Comparison of ENCODE assay signal across 1 cellular context in the genomic region with DNA sequence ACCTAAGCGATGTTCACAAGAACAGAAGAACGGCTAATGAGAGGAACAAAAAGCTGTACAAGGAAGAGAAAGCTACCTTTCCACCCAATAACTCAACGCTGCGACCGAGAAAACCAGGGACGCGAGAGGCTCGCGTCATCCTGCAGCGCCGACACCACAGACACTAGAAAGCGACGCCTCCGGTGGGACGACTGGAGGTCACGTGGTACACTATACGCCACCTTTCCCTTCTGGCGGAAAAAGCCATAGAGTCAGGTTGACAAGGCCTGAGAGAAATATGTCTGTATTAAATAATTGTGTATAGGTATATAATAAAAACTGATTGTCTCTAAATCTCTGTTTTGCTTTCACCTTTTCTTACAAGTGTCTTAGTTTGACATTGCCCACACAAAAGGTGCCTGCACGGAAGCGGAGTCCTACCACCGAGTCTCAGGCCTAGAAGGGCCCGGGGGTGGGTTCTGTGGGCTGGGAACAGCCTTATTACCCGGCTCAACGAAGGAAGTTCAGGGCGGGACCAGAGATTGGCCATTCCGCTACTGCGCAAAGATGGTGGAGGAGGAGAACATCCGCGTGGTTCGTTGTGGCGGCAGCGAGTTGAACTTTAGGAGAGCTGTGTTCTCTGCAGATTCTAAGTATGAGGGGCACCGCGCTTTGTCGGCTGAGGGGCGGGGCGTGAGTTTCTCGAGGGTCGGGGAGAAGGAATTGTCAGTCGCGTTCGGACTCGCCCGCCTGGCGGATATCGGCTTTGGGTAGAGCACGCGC.
A peak's percentile ranks its signal among the peaks of the same experiment; 100 is the strongest.
TF ChIP-seq lines count a peak whose summit lies in the region.

Gene WDR75 (plus strand): TSS at position 528 of the 762 bp plus-strand sequence. CDS start 19 bp downstream, at position 547.

TF ChIP-seq in HepG2, 621 proteins besides CTCF, POLR2A, EP300 and RAD21 (continued from another document and continues in another):
- peak; percentile 70; the same call in 1 of the 2 replicates for TF ChIP-seq THRA (CRISPR knock-in tag; IDR thresholded peaks at IDR 0.05; ENCODE audit: borderline replicate concordance)
- TF ChIP-seq SNAPC5 (CRISPR knock-in tag; IDR thresholded peaks at IDR 0.05; ENCODE audit: borderline replicate concordance), result peak; percentile 77; the same call in 1 of the 2 replicates
- no peak for TF ChIP-seq SOX6 (IDR thresholded peaks at IDR 0.05)
- TF ChIP-seq SOX6 (CRISPR knock-in tag; IDR thresholded peaks at IDR 0.05), result peak; percentile 65
- TF ChIP-seq ZNF709 (CRISPR knock-in tag; IDR thresholded peaks at IDR 0.05), result peak; percentile 97
- peak; percentile 49 for TF ChIP-seq ZNF510 (CRISPR knock-in tag; IDR thresholded peaks at IDR 0.05; ENCODE audit: low read depth)
- no peak; the same call in 1 of the 2 replicates for TF ChIP-seq NR2F2 (IDR thresholded peaks at IDR 0.05; ENCODE audit: borderline replicate concordance, low read depth)
- TF ChIP-seq ZFP36L1 (CRISPR knock-in tag; IDR thresholded peaks at IDR 0.05), result no peak
- peak; percentile 90; the same call in 1 of the 2 replicates for TF ChIP-seq ZNF704 (CRISPR knock-in tag; IDR thresholded peaks at IDR 0.05; ENCODE audit: borderline replicate concordance)
- TF ChIP-seq ZNF501 (CRISPR knock-in tag; IDR thresholded peaks at IDR 0.05), result peak; percentile 96
- no peak for TF ChIP-seq TAF15 (IDR thresholded peaks at IDR 0.05; ENCODE audit: low read depth, low read length, poor library complexity, severe bottlenecking)
- TF ChIP-seq ZNF75D (CRISPR knock-in tag; IDR thresholded peaks at IDR 0.05; ENCODE audit: borderline replicate concordance), result no peak
- peak; percentile 56; the same call in 1 of the 2 replicates for TF ChIP-seq ZNF619 (CRISPR knock-in tag; IDR thresholded peaks at IDR 0.05)
- TF ChIP-seq, protein P1, sequence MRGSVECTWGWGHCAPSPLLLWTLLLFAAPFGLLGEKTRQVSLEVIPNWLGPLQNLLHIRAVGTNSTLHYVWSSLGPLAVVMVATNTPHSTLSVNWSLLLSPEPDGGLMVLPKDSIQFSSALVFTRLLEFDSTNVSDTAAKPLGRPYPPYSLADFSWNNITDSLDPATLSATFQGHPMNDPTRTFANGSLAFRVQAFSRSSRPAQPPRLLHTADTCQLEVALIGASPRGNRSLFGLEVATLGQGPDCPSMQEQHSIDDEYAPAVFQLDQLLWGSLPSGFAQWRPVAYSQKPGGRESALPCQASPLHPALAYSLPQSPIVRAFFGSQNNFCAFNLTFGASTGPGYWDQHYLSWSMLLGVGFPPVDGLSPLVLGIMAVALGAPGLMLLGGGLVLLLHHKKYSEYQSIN (CRISPR knock-in tag; IDR thresholded peaks at IDR 0.05; ENCODE audit: borderline replicate concordance), result no peak
- no peak for TF ChIP-seq MTA3 (CRISPR knock-in tag; IDR thresholded peaks at IDR 0.05)
- no peak for TF ChIP-seq NONO (IDR thresholded peaks at IDR 0.05)
- peak; percentile 56 for TF ChIP-seq NONO (CRISPR knock-in tag; conservative IDR thresholded peaks at IDR 0.05)
- no peak; the same call in 1 of the 2 replicates for TF ChIP-seq ZBTB3 (CRISPR knock-in tag; IDR thresholded peaks at IDR 0.05; ENCODE audit: borderline replicate concordance, low read depth)
- TF ChIP-seq ZNF44 (CRISPR knock-in tag; IDR thresholded peaks at IDR 0.05), result peak; percentile 67; the same call in 1 of the 2 replicates
- peak; percentile 74 for TF ChIP-seq ZNF543 (CRISPR knock-in tag; IDR thresholded peaks at IDR 0.05)
- TF ChIP-seq ZNF781 (CRISPR knock-in tag; IDR thresholded peaks at IDR 0.05; ENCODE audit: borderline replicate concordance, not compliant biosample characterization), result peak; percentile 33
- peak; percentile 93 for TF ChIP-seq KDM5A (IDR thresholded peaks at IDR 0.05; ENCODE audit: borderline replicate concordance, low read length)
- TF ChIP-seq BORCS8-MEF2B (CRISPR knock-in tag; IDR thresholded peaks at IDR 0.05), result peak; percentile 51; the same call in 1 of the 2 replicates
- peak; percentile 76 for TF ChIP-seq UBTF (CRISPR knock-in tag; IDR thresholded peaks at IDR 0.05)
- TF ChIP-seq SIX4 (CRISPR knock-in tag; IDR thresholded peaks at IDR 0.05), result peak; percentile 29
- TF ChIP-seq, protein P2, sequence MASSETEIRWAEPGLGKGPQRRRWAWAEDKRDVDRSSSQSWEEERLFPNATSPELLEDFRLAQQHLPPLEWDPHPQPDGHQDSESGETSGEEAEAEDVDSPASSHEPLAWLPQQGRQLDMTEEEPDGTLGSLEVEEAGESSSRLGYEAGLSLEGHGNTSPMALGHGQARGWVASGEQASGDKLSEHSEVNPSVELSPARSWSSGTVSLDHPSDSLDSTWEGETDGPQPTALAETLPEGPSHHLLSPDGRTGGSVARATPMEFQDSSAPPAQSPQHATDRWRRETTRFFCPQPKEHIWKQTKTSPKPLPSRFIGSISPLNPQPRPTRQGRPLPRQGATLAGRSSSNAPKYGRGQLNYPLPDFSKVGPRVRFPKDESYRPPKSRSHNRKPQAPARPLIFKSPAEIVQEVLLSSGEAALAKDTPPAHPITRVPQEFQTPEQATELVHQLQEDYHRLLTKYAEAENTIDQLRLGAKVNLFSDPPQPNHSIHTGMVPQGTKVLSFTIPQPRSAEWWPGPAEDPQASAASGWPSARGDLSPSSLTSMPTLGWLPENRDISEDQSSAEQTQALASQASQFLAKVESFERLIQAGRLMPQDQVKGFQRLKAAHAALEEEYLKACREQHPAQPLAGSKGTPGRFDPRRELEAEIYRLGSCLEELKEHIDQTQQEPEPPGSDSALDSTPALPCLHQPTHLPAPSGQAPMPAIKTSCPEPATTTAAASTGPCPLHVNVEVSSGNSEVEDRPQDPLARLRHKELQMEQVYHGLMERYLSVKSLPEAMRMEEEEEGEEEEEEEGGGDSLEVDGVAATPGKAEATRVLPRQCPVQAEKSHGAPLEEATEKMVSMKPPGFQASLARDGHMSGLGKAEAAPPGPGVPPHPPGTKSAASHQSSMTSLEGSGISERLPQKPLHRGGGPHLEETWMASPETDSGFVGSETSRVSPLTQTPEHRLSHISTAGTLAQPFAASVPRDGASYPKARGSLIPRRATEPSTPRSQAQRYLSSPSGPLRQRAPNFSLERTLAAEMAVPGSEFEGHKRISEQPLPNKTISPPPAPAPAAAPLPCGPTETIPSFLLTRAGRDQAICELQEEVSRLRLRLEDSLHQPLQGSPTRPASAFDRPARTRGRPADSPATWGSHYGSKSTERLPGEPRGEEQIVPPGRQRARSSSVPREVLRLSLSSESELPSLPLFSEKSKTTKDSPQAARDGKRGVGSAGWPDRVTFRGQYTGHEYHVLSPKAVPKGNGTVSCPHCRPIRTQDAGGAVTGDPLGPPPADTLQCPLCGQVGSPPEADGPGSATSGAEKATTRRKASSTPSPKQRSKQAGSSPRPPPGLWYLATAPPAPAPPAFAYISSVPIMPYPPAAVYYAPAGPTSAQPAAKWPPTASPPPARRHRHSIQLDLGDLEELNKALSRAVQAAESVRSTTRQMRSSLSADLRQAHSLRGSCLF (CRISPR knock-in tag; IDR thresholded peaks at IDR 0.05; ENCODE audit: borderline replicate concordance), result 0 out of 2 replicates have a peak, but pooled peaks have one; percentile 23
- TF ChIP-seq ZFP41 (CRISPR knock-in tag; IDR thresholded peaks at IDR 0.05; ENCODE audit: borderline replicate concordance), result peak; percentile 72; the same call in 1 of the 2 replicates
- peak; percentile 75; the same call in 1 of the 2 replicates for TF ChIP-seq SSRP1 (CRISPR knock-in tag; IDR thresholded peaks at IDR 0.05)
- TF ChIP-seq NFIC (IDR thresholded peaks at IDR 0.05; ENCODE audit: low read length), result peak; percentile 73; the same call in 1 of the 2 replicates
- TF ChIP-seq ZNF337 (CRISPR knock-in tag; IDR thresholded peaks at IDR 0.05; ENCODE audit: borderline replicate concordance, low read depth), result no peak
- peak; percentile 61; the same call in 1 of the 2 replicates for TF ChIP-seq ZNF335 (CRISPR knock-in tag; IDR thresholded peaks at IDR 0.05)
- TF ChIP-seq HMG20B (CRISPR knock-in tag; conservative IDR thresholded peaks at IDR 0.05), result peak; percentile 61
- TF ChIP-seq, protein P3, sequence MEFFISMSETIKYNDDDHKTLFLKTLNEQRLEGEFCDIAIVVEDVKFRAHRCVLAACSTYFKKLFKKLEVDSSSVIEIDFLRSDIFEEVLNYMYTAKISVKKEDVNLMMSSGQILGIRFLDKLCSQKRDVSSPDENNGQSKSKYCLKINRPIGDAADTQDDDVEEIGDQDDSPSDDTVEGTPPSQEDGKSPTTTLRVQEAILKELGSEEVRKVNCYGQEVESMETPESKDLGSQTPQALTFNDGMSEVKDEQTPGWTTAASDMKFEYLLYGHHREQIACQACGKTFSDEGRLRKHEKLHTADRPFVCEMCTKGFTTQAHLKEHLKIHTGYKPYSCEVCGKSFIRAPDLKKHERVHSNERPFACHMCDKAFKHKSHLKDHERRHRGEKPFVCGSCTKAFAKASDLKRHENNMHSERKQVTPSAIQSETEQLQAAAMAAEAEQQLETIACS (CRISPR knock-in tag; IDR thresholded peaks at IDR 0.05), result no peak; the same call in 1 of the 2 replicates
- peak; percentile 99 for TF ChIP-seq RAD51 (IDR thresholded peaks at IDR 0.05; ENCODE audit: borderline replicate concordance)
- peak; percentile 47; the same call in 1 of the 2 replicates for TF ChIP-seq ZNF563 (CRISPR knock-in tag; IDR thresholded peaks at IDR 0.05)
- TF ChIP-seq PHB2 (IDR thresholded peaks at IDR 0.05; ENCODE audit: partially characterized antibody), result no peak
- no peak for TF ChIP-seq ZNF572 (CRISPR knock-in tag; IDR thresholded peaks at IDR 0.05)
- peak; percentile 40; the same call in 1 of the 2 replicates for TF ChIP-seq HDAC2 (CRISPR knock-in tag; IDR thresholded peaks at IDR 0.05)
- peak; percentile 61 for TF ChIP-seq MED1 (CRISPR knock-in tag; IDR thresholded peaks at IDR 0.05)
- TF ChIP-seq ZNF512 (CRISPR knock-in tag; IDR thresholded peaks at IDR 0.05), result no peak
- TF ChIP-seq XRCC5 (optimal IDR thresholded peaks at IDR 0.05; ENCODE audit: low read length), result peak; percentile 73
- peak; percentile 27; the same call in 1 of the 2 replicates for TF ChIP-seq ZBTB7B (CRISPR knock-in tag; IDR thresholded peaks at IDR 0.05)
- peak; percentile 96; the same call in 1 of the 2 replicates for TF ChIP-seq ZNF598 (CRISPR knock-in tag; IDR thresholded peaks at IDR 0.05; ENCODE audit: borderline replicate concordance)
- TF ChIP-seq IRF2 (CRISPR knock-in tag; IDR thresholded peaks at IDR 0.05), result peak; percentile 85; the same call in 1 of the 2 replicates
- TF ChIP-seq PAX8 (CRISPR knock-in tag; IDR thresholded peaks at IDR 0.05; ENCODE audit: borderline replicate concordance), result peak; percentile 90; the same call in 1 of the 2 replicates
- no peak for TF ChIP-seq SYNCRIP (IDR thresholded peaks at IDR 0.05; ENCODE audit: insufficient read depth, low read depth, low read length)
